In the genomic region with DNA sequence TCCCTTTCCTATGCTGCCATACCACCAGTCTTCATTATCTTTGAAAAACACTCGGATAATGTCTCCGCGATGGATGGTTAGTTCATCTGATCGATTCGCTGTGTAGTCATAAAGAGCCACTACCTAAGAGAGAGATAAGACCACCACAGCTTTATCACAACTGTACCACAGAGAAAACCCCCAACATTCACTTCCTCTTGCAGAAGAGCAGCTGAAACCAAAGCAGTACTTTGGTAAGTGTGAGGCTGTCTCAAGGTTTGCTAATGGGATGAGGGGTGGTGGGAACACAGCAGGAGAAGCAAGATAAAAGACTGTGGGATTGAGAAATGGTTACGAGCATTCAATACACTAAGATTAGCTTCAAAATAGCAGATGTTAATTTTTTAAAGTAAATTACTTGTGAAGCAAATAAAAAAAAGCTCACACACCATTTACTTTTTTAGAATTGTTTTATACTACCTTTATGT, we compare ENCODE assay signal across 10 cellular contexts.
DNase-seq lines count a peak whose midpoint lies in the region; ATAC-seq lines count a peak whose summit lies in the region.
"Had no signal": no experiment of that assay in that cellular context is flagged by ENCODE, and none has a peak within 500 bp of the region (broad histone marks: within the 10 kb centered on the region; RNA-seq: fewer than 3 reads in every experiment).

No MANE protein-coding gene starts in this region.

- no peak overlapping the region for H3K27ac ChIP-seq in caudate nucleus (ENCODE audit: low read depth, low read length)
- H3K27ac ChIP-seq: 22Rv1 had no signal

- ATAC-seq in activated CD4-positive, CD25-positive, alpha-beta regulatory T cell treated with anti-CD3 and anti-CD28 coated beads, Interleukin-2, amount 50 U/mL, for 24 hours: peak; percentile 53 to 63
- ATAC-seq in HG03060 (IDR thresholded peaks at IDR 0.05; ENCODE audit: low read depth, unreplicated experiment): peak; percentile 90
- peak; percentile 91 for ATAC-seq in stimulated activated naive CD8-positive, alpha-beta T cell treated with anti-CD3 and anti-CD28 coated beads, Interleukin-15, Interleukin-2, amounts not matched to agents 100 U/mL and 50 U/mL, for 24 hours

- no peak for DNase-seq in activated CD4-positive, CD25-positive, alpha-beta regulatory T cell (lab: John Stamatoyannopoulos, UW)
- peak; percentile 82 for DNase-seq in SIG-M5 (lab: John Stamatoyannopoulos, UW)
- DNase-seq in stimulated activated naive CD8-positive, alpha-beta T cell treated with anti-CD3 and anti-CD28 coated beads, Interleukin-15, Interleukin-2, amounts not matched to agents 100 U/mL and 50 U/mL, for 24 hours: no peak
- DNase-seq in NCI-H526 treated with DMSO at 0.1 percent for 48 hours (lab: John Stamatoyannopoulos, UW): no peak
- DNase-seq in NCI-H69 (lab: John Stamatoyannopoulos, UW): no peak
- DNase-seq in caudate nucleus (lab: John Stamatoyannopoulos, UW): no peak
- DNase-seq: stimulated activated naive CD4-positive, alpha-beta T cell treated with Interleukin-2 at 50 U/mL for 16 hours had no signal
